Comparison of ENCODE assay signal across 9 cellular contexts in the genomic region with DNA sequence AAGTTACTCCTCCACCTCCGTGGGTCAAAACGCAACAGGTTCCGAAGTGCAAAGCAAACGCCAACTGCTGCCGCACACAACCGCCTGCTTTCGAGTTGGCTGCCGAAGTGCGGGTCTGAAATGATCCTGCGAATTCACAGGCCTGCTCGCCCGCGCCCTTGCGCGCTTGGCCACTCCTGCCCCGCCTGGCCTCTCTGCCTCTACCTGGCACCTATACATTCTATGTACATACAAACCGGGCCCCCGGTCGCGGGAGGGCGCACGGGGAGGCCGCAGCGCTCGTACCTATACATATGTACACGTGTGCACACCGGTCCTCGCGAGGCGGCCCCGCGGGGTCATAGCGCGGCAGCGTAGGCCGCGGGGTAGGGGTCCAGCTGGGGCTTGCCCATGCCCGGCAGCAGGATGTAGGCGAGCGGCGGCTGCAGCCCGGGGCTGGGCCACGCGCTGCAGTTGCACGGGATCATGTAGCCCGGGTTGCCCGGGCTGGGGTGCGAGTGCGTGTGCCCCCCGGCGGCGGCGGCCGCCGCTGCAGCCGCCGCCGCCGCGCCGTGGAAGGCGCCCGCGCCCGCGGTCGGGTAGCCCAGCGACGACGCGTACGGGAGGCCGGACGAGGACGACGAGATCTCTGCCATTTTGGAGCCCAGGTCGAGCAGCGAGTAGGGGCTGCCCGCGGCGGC. TPM values are rescaled to one million over a fixed set of nuclear protein-coding genes. Genes with fewer than 3 reads are reported as not detected.
DNase-seq lines count a peak whose midpoint lies in the region; ATAC-seq, FAIRE-seq and TF ChIP-seq lines count a peak whose summit lies in the region.
"Had no signal": no experiment of that assay in that cellular context is flagged by ENCODE, and none has a peak within 500 bp of the region (broad histone marks: within the 10 kb centered on the region; RNA-seq: fewer than 3 reads in every experiment).

No MANE protein-coding gene starts in this region.

- no peaks in the 10 kb centered on the region for H3K4me1 ChIP-seq in Caco-2
- no peaks in the 10 kb centered on the region for H3K4me1 ChIP-seq in HepG2 (ENCODE audit: insufficient read depth, low read length)
- peaks cover 10% of the 10 kb centered on the region in 2 donors for H3K4me1 ChIP-seq in gastrocnemius medialis

- DNase-seq in Caco-2 (no peak), HepG2 (ENCODE audit: low spot score) (no peak), gastrocnemius medialis (no peak)
- peak; percentile 70 for DNase-seq in activated CD8-positive, alpha-beta memory T cell treated with anti-CD3 and anti-CD28 coated beads, Interleukin-2, amount 50 U/mL, for 48 hours

- no peak for FAIRE-seq in HepG2 (lab: Jason Lieb, UNC)

- no peak for TF ChIP-seq RAD21 in HepG2 (CRISPR knock-in tag; IDR thresholded peaks at IDR 0.05)

- H3K79me2 ChIP-seq in HepG2 (ENCODE audit: insufficient read depth, low read length), result no peaks in the 10 kb centered on the region

- TF ChIP-seq CTCF in Caco-2 (IDR thresholded peaks at IDR 0.05; ENCODE audit: insufficient read depth in 1 of 2, low read depth in 1 of 2, low read length in 1 of 2, severe bottlenecking in 1 of 2, unreplicated experiment in 1 of 2), result no peak
- TF ChIP-seq CTCF in HepG2 (CRISPR knock-in tag; IDR thresholded peaks at IDR 0.05), result peak; percentile 21; the same call in 1 of the 2 replicates
- TF ChIP-seq CTCF in gastrocnemius medialis (IDR thresholded peaks at IDR 0.05 in 4 of 5, conservative IDR thresholded peaks at IDR 0.05 in 1 of 5), result no peak

- POLR2A ChIA-PET in Caco-2 (lab: Charles Lee), result no interaction called here
- POLR2A ChIA-PET in HepG2 (lab: Yijun Ruan, JAX), result no interaction called here

- H3K9ac ChIP-seq in HepG2 (ENCODE audit: insufficient read depth, low read depth, low read length), result no peak overlapping the region

- no peak overlapping the region for H3K27ac ChIP-seq in HepG2 (ENCODE audit: extremely low read length, insufficient read depth, low read length)
- no peak overlapping the region for H3K27ac ChIP-seq in gastrocnemius medialis

- H3K27ac Mint-ChIP-seq in Caco-2 (ENCODE audit: unreplicated experiment), result no peak overlapping the region

- H3K4me3 Mint-ChIP-seq in Caco-2 (ENCODE audit: unreplicated experiment), result peak overlapping the region; percentile 54

- H3K27me3 Mint-ChIP-seq in Caco-2 (ENCODE audit: insufficient read depth, unreplicated experiment), result peaks cover 33% of the 10 kb centered on the region

- peak overlapping the region; percentile 67 for H3K4me2 ChIP-seq in HepG2 (ENCODE audit: low read depth, low read length)

- H3K36me3 ChIP-seq in Caco-2 (ENCODE audit: control insufficient read depth, insufficient read depth, low read length), result no peaks in the 10 kb centered on the region
- H3K36me3 ChIP-seq in HepG2 (replicated peaks in 1 of 2; ENCODE audit: control insufficient read depth in 1 of 2, insufficient read depth in 2 of 2, low read length in 2 of 2), result no peaks in the 10 kb centered on the region
- no peaks in the 10 kb centered on the region for H3K36me3 ChIP-seq in gastrocnemius medialis

- H3K36me3 Mint-ChIP-seq in Caco-2 (ENCODE audit: insufficient read depth, unreplicated experiment), result no peaks in the 10 kb centered on the region

- TF ChIP-seq POLR2A in HepG2 (IDR thresholded peaks at IDR 0.05; ENCODE audit: insufficient read depth in 1 of 2, low read depth in 2 of 2, low read length in 2 of 2) (no peak), gastrocnemius medialis (IDR thresholded peaks at IDR 0.05) (no peak)

- in situ Hi-C loops in HepG2 (cut with HindIII; ENCODE audit: extremely low pct_ligation_motif_present, low pct_unique_long_range_greater_than_20kb), result no loop called here
- in situ Hi-C loops in gastrocnemius medialis (cut with MboI; ENCODE audit: low sequenced_read_pairs in 4 of 4), result no loop called here

- no peak overlapping the region for H2AFZ ChIP-seq in HepG2 (ENCODE audit: low read length)

- ATAC-seq in GM19035 (IDR thresholded peaks at IDR 0.05; ENCODE audit: unreplicated experiment), result peak; percentile 51
- peak; percentile 50 for ATAC-seq in HG03520 (IDR thresholded peaks at IDR 0.05; ENCODE audit: unreplicated experiment)
- ATAC-seq in HepG2, result peak; percentile 86
- ATAC-seq in gastrocnemius medialis, result no peak
- no peak for ATAC-seq in HG03460 (IDR thresholded peaks at IDR 0.05; ENCODE audit: unreplicated experiment)
- ATAC-seq in HG03108 (IDR thresholded peaks at IDR 0.05; ENCODE audit: unreplicated experiment), result no peak

- no peaks in the 10 kb centered on the region for H4K20me1 ChIP-seq in HepG2 (ENCODE audit: insufficient read depth, low read length)

- H3K4me1 Mint-ChIP-seq in Caco-2 (ENCODE audit: low read depth, unreplicated experiment), result no peaks in the 10 kb centered on the region

- intact Hi-C loops in Caco-2 (cut with micrococcal nuclease; ENCODE audit: unreplicated experiment) (no loop called here), HepG2 (cut with micrococcal nuclease; ENCODE audit: unreplicated experiment) (loop anchor here (5.0 kb wide), 1 partner anchor 34 kb away; no protein-coding TSS in a partner anchor), gastrocnemius medialis (cut with DNase I; ENCODE audit: low total_unique reads) (no loop called here)

- 9% methylated on average over 8 of the region's 81 CpGs for WGBS in HepG2 (ENCODE audit: low lambda C conversion rate)

- H3K4me3 ChIP-seq in Caco-2 (ENCODE audit: low read depth, low read length) (peak overlapping the region; percentile 25), HepG2 (replicated peaks in 1 of 3; ENCODE audit: insufficient read depth in 1 of 3, low read depth in 2 of 3, low read length in 3 of 3) (peak overlapping the region; percentile 22 to 63 (median 38); a peak in 5 of 6 replicates), gastrocnemius medialis (peak overlapping the region in 1 of 4 donors; percentile 29)

- peaks cover 2% of the 10 kb centered on the region for H3K27me3 ChIP-seq in Caco-2 (replicated peaks; ENCODE audit: control insufficient read depth, insufficient read depth, low read length)
- H3K27me3 ChIP-seq in HepG2 (ENCODE audit: control insufficient read depth in 1 of 2, insufficient read depth in 2 of 2, low read length in 2 of 2), result peaks cover 8 to 75% of the 10 kb centered on the region in 2 experiments; a peak in 4 of 5 replicates
- peaks cover 79 to 94% (median 91%) of the 10 kb centered on the region in 3 donors for H3K27me3 ChIP-seq in gastrocnemius medialis

- H3K9me3 Mint-ChIP-seq in Caco-2 (ENCODE audit: unreplicated experiment), result no peaks in the 10 kb centered on the region

- CTCF ChIA-PET in Caco-2 (lab: Charles Lee), result no interaction called here
- CTCF ChIA-PET in HepG2 (lab: Yijun Ruan, JAX; ENCODE audit: low intra/inter-chr PET ratio, low total read pairs), result no interaction called here

- TF ChIP-seq EP300 in HepG2 (IDR thresholded peaks at IDR 0.05; ENCODE audit: low read depth in 2 of 2, low read length in 2 of 2), result no peak
- TF ChIP-seq EP300 in HepG2 (CRISPR knock-in tag; IDR thresholded peaks at IDR 0.05; ENCODE audit: borderline replicate concordance), result no peak

- H3K9me3 ChIP-seq in Caco-2, result no peaks in the 10 kb centered on the region
- H3K9me3 ChIP-seq in HepG2 (ENCODE audit: low read length), result no peaks in the 10 kb centered on the region
- H3K9me3 ChIP-seq in gastrocnemius medialis, result no peaks in the 10 kb centered on the region

- no TSS peak for BruUV-seq in Caco-2 (replicated peaks; lab: Mats Ljungman, UMichigan)
- BruUV-seq in HepG2 (replicated peaks; lab: Mats Ljungman, UMichigan), result no TSS peak

TF ChIP-seq in HepG2, 621 proteins besides CTCF, POLR2A, EP300 and RAD21 (continues in another document):
- TF ChIP-seq HHEX (CRISPR knock-in tag; IDR thresholded peaks at IDR 0.05), result no peak
- no peak for TF ChIP-seq NCOA1 (CRISPR knock-in tag; IDR thresholded peaks at IDR 0.05)

RNA-seq across cellular contexts. Expression of gene SOX21, which starts 1.3 kb away (rescaled TPM):
- total RNA-seq in Caco-2 (2022) (0.14 TPM in 1 of 2 replicates, not detected in the other), HepG2 (2016; rRNA removed; fragmentation: Illumina TruSeq; extraction: Trizol) (not detected in 2 replicates), gastrocnemius medialis (not detected)
- not detected in 2 replicates for total RNA-seq in HepG2 (2016; cell fraction: cytosol; rRNA removed; fragmentation: Illumina TruSeq; extraction: Trizol; ENCODE audit: low read depth)
- not detected in 2 replicates for total RNA-seq in HepG2 (2016; cell fraction: insoluble cytoplasmic fraction; rRNA removed; fragmentation: Illumina TruSeq; extraction: Trizol)
- not detected in 2 replicates for total RNA-seq in HepG2 (2016; cell fraction: membrane; rRNA removed; fragmentation: Illumina TruSeq; extraction: Trizol)
- not detected in 2 replicates for total RNA-seq in HepG2 (2016; cell fraction: nucleus; rRNA removed; fragmentation: Illumina TruSeq; extraction: Trizol)
- not detected in 2 replicates for polyA plus RNA-seq in HepG2 (2011; rRNA removed)
- polyA plus RNA-seq in HepG2 (2011; cell fraction: cytosol; rRNA removed), result not detected in 2 replicates
- not detected in 2 replicates for polyA plus RNA-seq in HepG2 (2011; cell fraction: nucleus; rRNA removed)
- polyA plus RNA-seq in HepG2 (2012), result not detected in 2 replicates
- polyA plus RNA-seq in HepG2 (2016; cell fraction: cytosol; fragmentation: Illumina TruSeq; extraction: Trizol; ENCODE audit: low read depth), result not detected in 2 replicates
- not detected in 2 replicates for polyA plus RNA-seq in HepG2 (2016; cell fraction: insoluble cytoplasmic fraction; fragmentation: Illumina TruSeq; extraction: Trizol; ENCODE audit: low read depth)
- polyA plus RNA-seq in HepG2 (2016; cell fraction: membrane; fragmentation: Illumina TruSeq; extraction: Trizol; ENCODE audit: low read depth), result not detected in 2 replicates
- polyA plus RNA-seq in HepG2 (2016; cell fraction: nucleus; fragmentation: Illumina TruSeq; extraction: Trizol; ENCODE audit: insufficient read depth, low read depth), result not detected in 2 replicates
- polyA minus RNA-seq in HepG2 (2011; rRNA and poly(A)+ RNA removed; ENCODE audit: low replicate concordance), result not detected in 2 replicates
- not detected in 2 replicates for polyA minus RNA-seq in HepG2 (2011; cell fraction: cytosol; rRNA and poly(A)+ RNA removed)
- polyA minus RNA-seq in HepG2 (2011; cell fraction: nucleus; rRNA and poly(A)+ RNA removed), result not detected in 2 replicates
- total RNA-seq: glomerular endothelial cell had no signal

Comparison
In these comparisons a context has a peak if more than half of its experiments do, and no peak if none do; other contexts are left out.
1. ATAC-seq: peak in GM19035 (single experiment), HG03520 (single experiment) and HepG2 (single experiment); none in gastrocnemius medialis (0 of 2), HG03460 (single experiment) and HG03108 (single experiment).